Comparison of ENCODE assay signal across 8 cellular contexts in genomic region chr1:27388337-27389005, GRCh38. TPM values are rescaled to one million over a fixed set of nuclear protein-coding genes. Genes with fewer than 3 reads are reported as not detected.
DNase-seq lines count a peak whose midpoint lies in the region; ATAC-seq and TF ChIP-seq lines count a peak whose summit lies in the region.

No MANE protein-coding gene starts in this region.

- H3K36me3 ChIP-seq in left ventricle myocardium inferior: no peaks in the 10 kb centered on the region

- H3K27ac ChIP-seq in left ventricle myocardium inferior (replicated peaks): peak overlapping the region; percentile 68

- peaks cover 14% of the 10 kb centered on the region for H3K4me1 Mint-ChIP-seq in activated naive CD4-positive, alpha-beta T cell treated with anti-CD3 and anti-CD28 coated beads for 36 hours (ENCODE audit: low read depth)

- no peaks in the 10 kb centered on the region for H3K9me3 Mint-ChIP-seq in activated naive CD4-positive, alpha-beta T cell treated with anti-CD3 and anti-CD28 coated beads for 36 hours

- CTCF ChIA-PET in activated naive CD4-positive, alpha-beta T cell treated with anti-CD3 and anti-CD28 coated beads for 36 hours (lab: Charles Lee): interaction anchor here (0.6 to 8.7 kb wide), 15 partner anchors 11 to 1562 kb away, joined by 3 to 139 read pairs (median 5); no protein-coding TSS in a partner anchor

- intact Hi-C loops in activated naive CD4-positive, alpha-beta T cell treated with anti-CD3 and anti-CD28 coated beads for 36 hours (cut with micrococcal nuclease): loop anchor here (1.0 to 2.0 kb wide), 4 partner anchors 31 to 284 kb away; no protein-coding TSS in a partner anchor
- intact Hi-C loops in left ventricle myocardium inferior (cut with micrococcal nuclease): no loop called here

- no peak overlapping the region for H3K4me3 ChIP-seq in left ventricle myocardium inferior

- no peak overlapping the region for H3K4me3 Mint-ChIP-seq in activated naive CD4-positive, alpha-beta T cell treated with anti-CD3 and anti-CD28 coated beads for 36 hours

- H3K27me3 ChIP-seq in left ventricle myocardium inferior (ENCODE audit: low read depth): no peaks in the 10 kb centered on the region

- no peaks in the 10 kb centered on the region for H3K36me3 Mint-ChIP-seq in activated naive CD4-positive, alpha-beta T cell treated with anti-CD3 and anti-CD28 coated beads for 36 hours (ENCODE audit: low read depth)

- peak overlapping the region; percentile 27 for H3K27ac Mint-ChIP-seq in activated naive CD4-positive, alpha-beta T cell treated with anti-CD3 and anti-CD28 coated beads for 36 hours

- H3K4me1 ChIP-seq in left ventricle myocardium inferior: peaks cover 28% of the 10 kb centered on the region

- ATAC-seq in GM21737 (IDR thresholded peaks at IDR 0.05; ENCODE audit: unreplicated experiment) (no peak), HG03469 (IDR thresholded peaks at IDR 0.05; ENCODE audit: unreplicated experiment) (no peak)

- no peaks in the 10 kb centered on the region for H3K27me3 Mint-ChIP-seq in activated naive CD4-positive, alpha-beta T cell treated with anti-CD3 and anti-CD28 coated beads for 36 hours (ENCODE audit: low read depth)

- DNase-seq in COLO668 (lab: John Stamatoyannopoulos, UW; ENCODE audit: unreplicated experiment) (peak; percentile 85), HPDE6-E6E7 (ENCODE audit: extremely low spot score) (peak; percentile 62), SHP77 treated with DMSO at 0.1 percent for 48 hours (lab: John Stamatoyannopoulos, UW) (peak; percentile 6), left ventricle myocardium inferior (peak; percentile 68)
- peak; percentile 90 for DNase-seq in activated naive CD4-positive, alpha-beta T cell treated with anti-CD3 and anti-CD28 coated beads for 36 hours
- peak; percentile 73 for DNase-seq in stimulated activated CD4-positive, alpha-beta T cell treated with anti-CD3 and anti-CD28 coated beads, Interleukin-12 subunit alpha, Interleukin-12 subunit beta, amount 100 ng/mL, for 4 hours

- TF ChIP-seq CTCF in left ventricle myocardium inferior (IDR thresholded peaks at IDR 0.05; ENCODE audit: borderline replicate concordance): peak; percentile 89

- H3K9me3 ChIP-seq in left ventricle myocardium inferior (replicated peaks): no peaks in the 10 kb centered on the region

RNA-seq across cellular contexts. Expression of gene GPR3, which starts 4.0 kb away (rescaled TPM):
- total RNA-seq in activated naive CD4-positive, alpha-beta T cell treated with anti-CD3 and anti-CD28 coated beads for 36 hours: under 1 TPM; 0.64 to 0.74 TPM
- 0.16 TPM for total RNA-seq in left ventricle myocardium inferior

RNA-seq across cellular contexts. Expression of gene CD164L2, which starts 5.3 kb away (rescaled TPM):
- not detected for total RNA-seq in activated naive CD4-positive, alpha-beta T cell treated with anti-CD3 and anti-CD28 coated beads for 36 hours
- not detected for total RNA-seq in left ventricle myocardium inferior

RNA-seq across cellular contexts. Expression of gene FCN3, which starts 13.8 kb away (rescaled TPM):
- total RNA-seq in activated naive CD4-positive, alpha-beta T cell treated with anti-CD3 and anti-CD28 coated beads for 36 hours: not detected
- total RNA-seq in left ventricle myocardium inferior: 27.3 TPM

RNA-seq across cellular contexts. Expression of gene MAP3K6, which starts 21.7 kb away (rescaled TPM):
- total RNA-seq in activated naive CD4-positive, alpha-beta T cell treated with anti-CD3 and anti-CD28 coated beads for 36 hours: 1 to 10 TPM; 5.2 to 5.3 TPM
- 45.2 TPM for total RNA-seq in left ventricle myocardium inferior

RNA-seq across cellular contexts. Expression of gene SYTL1, which starts 46.6 kb away (rescaled TPM):
- total RNA-seq in activated naive CD4-positive, alpha-beta T cell treated with anti-CD3 and anti-CD28 coated beads for 36 hours: 10 to 100 TPM; 28.5 to 29.2 TPM
- total RNA-seq in left ventricle myocardium inferior: 1.1 TPM

Comparison
In these comparisons a context has a peak if more than half of its experiments do, and no peak if none do; other contexts are left out.
1. DNase-seq: peak in every context shown above with its lines; median percentile 90 in activated naive CD4-positive, alpha-beta T cell treated with anti-CD3 and anti-CD28 coated beads for 36 hours; 85 in COLO668; 73 in stimulated activated CD4-positive, alpha-beta T cell treated with anti-CD3 and anti-CD28 coated beads, Interleukin-12 subunit alpha, Interleukin-12 subunit beta, amount 100 ng/mL, for 4 hours; 68 in left ventricle myocardium inferior; 62 in HPDE6-E6E7; 6 in SHP77 treated with DMSO at 0.1 percent for 48 hours.
2. RNA of gene FCN3, which starts 13.8 kb away (total RNA-seq): 27.3 TPM in left ventricle myocardium inferior (single experiment); not detected in activated naive CD4-positive, alpha-beta T cell treated with anti-CD3 and anti-CD28 coated beads for 36 hours; every median in the first group is over 10 times any median in the second.